14 cellular contexts compared by ENCODE assay signal in genomic region chr1:240169188-240169587, GRCh38.
A peak's percentile ranks its signal among the peaks of the same experiment; 100 is the strongest.
DNase-seq lines count a peak whose midpoint lies in the region; FAIRE-seq and TF ChIP-seq lines count a peak whose summit lies in the region.
"Had no signal": no experiment of that assay in that cellular context is flagged by ENCODE, and none has a peak within 500 bp of the region (broad histone marks: within the 10 kb centered on the region; RNA-seq: fewer than 3 reads in every experiment).

No MANE protein-coding gene starts in this region.

- intact Hi-C loops in prostate gland (cut with DNase I): no loop called here
- intact Hi-C loops in kidney (cut with DNase I): no loop called here

- H3K9me3 ChIP-seq in prostate gland: no peaks in the 10 kb centered on the region
- peaks cover 0 to 3% of the 10 kb centered on the region in 2 donors for H3K9me3 ChIP-seq in kidney (ENCODE audit: control insufficient read depth in 1 of 2, low read length in 2 of 2)
- H3K9me3 ChIP-seq: HAP-1 had no signal

- no peak for TF ChIP-seq POLR2A in prostate gland (IDR thresholded peaks at IDR 0.05)

- H3K27me3 ChIP-seq in prostate gland (replicated peaks; ENCODE audit: insufficient read depth): no peaks in the 10 kb centered on the region
- H3K27me3 ChIP-seq: dorsolateral prefrontal cortex had no signal

- H3K9ac ChIP-seq in kidney (ENCODE audit: low read length in 2 of 2): no peak overlapping the region

- WGBS in prostate gland: 76% methylated on average over 7 of the region's 7 CpGs

- H3K4me3 ChIP-seq in choroid plexus epithelial cell (ENCODE audit: low read depth, low read length) (no peak overlapping the region), prostate gland (no peak overlapping the region), kidney (ENCODE audit: low read length in 2 of 2) (no peak overlapping the region)
- H3K4me3 ChIP-seq: dorsolateral prefrontal cortex, HAP-1 had no signal

- peak; percentile 6 for DNase-seq in NCI-H146 (lab: John Stamatoyannopoulos, UW)
- no peak for DNase-seq in NCI-H146 treated with DMSO at 0.1 percent for 48 hours (lab: John Stamatoyannopoulos, UW; ENCODE audit: unreplicated experiment)
- peak; percentile 14 for DNase-seq in NCI-H2081 treated with DMSO at 0.1 percent for 48 hours (lab: John Stamatoyannopoulos, UW)
- DNase-seq in choroid plexus epithelial cell (ENCODE audit: low read depth): peak; percentile 16
- peak; percentile 6 for DNase-seq in stromal cell of bone marrow (ENCODE audit: low read depth)
- no peak for DNase-seq in prostate gland (ENCODE audit: low spot score)
- DNase-seq in activated gamma-delta T cell (lab: John Stamatoyannopoulos, UW): no peak
- no peak for DNase-seq in kidney
- DNase-seq: dorsolateral prefrontal cortex; NCI-H446 treated with DMSO at 0.1 percent for 48 hours; stimulated activated CD4-positive, alpha-beta T cell treated with anti-CD3 and anti-CD28 coated beads, Interleukin-2, amount 100 ng/mL, for 48 hours; T1000; trophoblast cell had no signal

- H3K4me1 ChIP-seq in prostate gland (replicated peaks) (no peaks in the 10 kb centered on the region), kidney (ENCODE audit: control insufficient read depth in 1 of 2, insufficient read depth in 1 of 2, low read depth in 1 of 2, low read length in 2 of 2) (no peaks in the 10 kb centered on the region)
- H3K4me1 ChIP-seq: HAP-1 had no signal

- no peak for FAIRE-seq in kidney (lab: Jason Lieb, UNC)

- H3K36me3 ChIP-seq in prostate gland (no peaks in the 10 kb centered on the region), kidney (ENCODE audit: control insufficient read depth in 1 of 2, insufficient read depth in 2 of 2, low read length in 2 of 2) (no peaks in the 10 kb centered on the region)
- H3K36me3 ChIP-seq: HAP-1 had no signal

- peak; percentile 33 for TF ChIP-seq CTCF in choroid plexus epithelial cell (conservative IDR thresholded peaks at IDR 0.05; ENCODE audit: low read depth, low read length)
- no peak for TF ChIP-seq CTCF in prostate gland (IDR thresholded peaks at IDR 0.05)
- no peak for TF ChIP-seq CTCF in kidney (IDR thresholded peaks at IDR 0.05; ENCODE audit: borderline replicate concordance, extremely low read depth, insufficient read depth)

- H3K27ac ChIP-seq in prostate gland (no peak overlapping the region), kidney (ENCODE audit: low read depth in 2 of 2, low read length in 2 of 2) (no peak overlapping the region)

Comparison
In these comparisons a context has a peak if more than half of its experiments do, and no peak if none do; other contexts are left out.
1. DNase-seq: peak in NCI-H146 (single experiment), NCI-H2081 treated with DMSO at 0.1 percent for 48 hours (single experiment), choroid plexus epithelial cell (single experiment) and stromal cell of bone marrow (single experiment); none in NCI-H146 treated with DMSO at 0.1 percent for 48 hours (single experiment), prostate gland (single experiment), activated gamma-delta T cell (single experiment) and kidney (single experiment).